ENCODE assay signal across 12 cellular contexts in the genomic region with DNA sequence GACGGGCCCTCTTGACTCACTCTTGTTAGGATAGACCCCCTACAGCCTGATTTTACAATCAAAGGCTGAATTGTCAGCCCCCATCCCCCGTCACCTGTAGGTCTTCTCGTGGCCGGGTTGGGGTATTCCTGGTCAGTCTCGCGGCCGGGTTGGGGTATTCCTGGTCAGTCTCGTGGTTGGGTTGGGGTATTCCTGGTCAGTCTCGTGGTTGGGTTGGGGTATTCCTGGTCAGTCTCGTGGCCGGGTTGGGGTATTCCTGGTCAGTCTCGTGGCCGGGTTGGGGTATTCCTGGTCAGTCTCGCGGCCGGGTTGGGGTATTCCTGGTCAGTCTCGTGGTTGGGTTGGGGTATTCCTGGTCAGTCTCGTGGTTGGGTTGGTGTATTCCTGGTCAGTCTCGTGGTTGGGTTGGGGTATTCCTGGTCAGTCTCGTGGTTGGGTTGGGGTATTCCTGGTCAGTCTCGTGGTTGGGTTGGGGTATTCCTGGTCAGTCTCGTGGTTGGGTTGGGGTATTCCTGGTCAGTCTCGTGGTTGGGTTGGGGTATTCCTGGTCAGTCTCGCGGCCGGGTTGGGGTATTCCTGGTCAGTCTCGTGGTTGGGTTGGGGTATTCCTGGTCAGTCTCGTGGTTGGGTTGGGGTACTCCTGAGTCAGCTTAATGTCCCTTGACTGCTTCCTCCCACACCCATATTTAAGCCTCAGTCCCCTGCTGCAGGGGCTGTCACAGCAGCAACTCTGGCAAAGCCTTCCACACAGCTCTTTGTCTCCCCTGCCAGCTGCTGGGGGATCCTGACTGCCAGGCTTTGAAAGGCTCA. TPM values are rescaled to one million over a fixed set of nuclear protein-coding genes. Genes with fewer than 3 reads are reported as not detected.
DNase-seq lines count a peak whose midpoint lies in the region; ATAC-seq, FAIRE-seq and TF ChIP-seq lines count a peak whose summit lies in the region.
"Not testable (repeated sequence)": the region's sequence is repeated elsewhere in the genome, so short reads cannot be mapped to it uniquely, and the experiment has no call there.
"Had no signal": no experiment of that assay in that cellular context is flagged by ENCODE, and none has a peak within 500 bp of the region (broad histone marks: within the 10 kb centered on the region; RNA-seq: fewer than 3 reads in every experiment).

No MANE protein-coding gene starts in this region.

- intact Hi-C loops in CD4-positive, alpha-beta T cell (cut with DNase I, micrococcal nuclease); kidney (cut with DNase I); sigmoid colon (cut with DNase I): not testable (repeated sequence)

- CTCF ChIA-PET in CD4-positive, alpha-beta T cell (lab: Charles Lee): not testable (repeated sequence)
- CTCF ChIA-PET in activated CD8-positive, alpha-beta T cell treated with anti-CD3 and anti-CD28 coated beads, Interleukin-2, amount 10 ng/mL, durations not matched to agents 7 days and 5 days (lab: Charles Lee): interaction anchor here (0.6 to 1.6 kb wide), 2 partner anchors 79 to 383 kb away, joined by 3 to 4 read pairs; no protein-coding TSS in a partner anchor

- H2AFZ ChIP-seq in Karpas-422 (ENCODE audit: low read length): not testable (repeated sequence)

- H3K27ac Mint-ChIP-seq in CD4-positive, alpha-beta T cell: not testable (repeated sequence)
- H3K27ac Mint-ChIP-seq in T-helper 1 cell treated with Interleukin-12 subunit alpha and Interleukin-12 subunit beta and Interleukin-4 antibody, amounts not matched to agents 30 μg/mL and 1 μg/mL, for 36 hours: peak overlapping the region; percentile 72
- peak overlapping the region; percentile 81 for H3K27ac Mint-ChIP-seq in activated CD8-positive, alpha-beta T cell treated with anti-CD3 and anti-CD28 coated beads, Interleukin-2, amount 10 ng/mL, durations not matched to agents 7 days and 5 days
- H3K27ac Mint-ChIP-seq in activated naive CD8-positive, alpha-beta T cell treated with anti-CD3 and anti-CD28 coated beads, Interleukin-2, amount 10 ng/mL, durations not matched to agents 7 days and 5 days: peak overlapping the region; percentile 72

- H3K4me1 ChIP-seq in Karpas-422 (ENCODE audit: low read length); kidney (ENCODE audit: control insufficient read depth in 1 of 2, insufficient read depth in 1 of 2, low read depth in 1 of 2, low read length in 2 of 2); sigmoid colon; upper lobe of left lung: not testable (repeated sequence)

- not testable (repeated sequence) for H3K9me3 ChIP-seq in CD4-positive, alpha-beta T cell (ENCODE audit: control insufficient read depth, low read length); Karpas-422 (ENCODE audit: low read length); kidney (ENCODE audit: control insufficient read depth in 1 of 2, low read length in 2 of 2); sigmoid colon; upper lobe of left lung

- H3K4me3 Mint-ChIP-seq in CD4-positive, alpha-beta T cell; T-helper 1 cell treated with Interleukin-12 subunit alpha and Interleukin-12 subunit beta and Interleukin-4 antibody, amounts not matched to agents 30 μg/mL and 1 μg/mL, for 36 hours: not testable (repeated sequence)
- H3K4me3 Mint-ChIP-seq in activated CD8-positive, alpha-beta T cell treated with anti-CD3 and anti-CD28 coated beads, Interleukin-2, amount 10 ng/mL, durations not matched to agents 7 days and 5 days: peak overlapping the region; percentile 56
- H3K4me3 Mint-ChIP-seq in activated naive CD8-positive, alpha-beta T cell treated with anti-CD3 and anti-CD28 coated beads, Interleukin-2, amount 10 ng/mL, durations not matched to agents 7 days and 5 days: peak overlapping the region; percentile 30

- WGBS in sigmoid colon, 2 donors: 93 to 94% methylated on average over 24 of the region's 28 CpGs
- WGBS in upper lobe of left lung, 2 donors: 92 to 96% methylated on average over 11 to 15 of the region's 28 CpGs

- not testable (repeated sequence) for H3K36me3 ChIP-seq in Karpas-422 (ENCODE audit: insufficient read depth, low read length); kidney (ENCODE audit: control insufficient read depth in 1 of 2, insufficient read depth in 2 of 2, low read length in 2 of 2); sigmoid colon; upper lobe of left lung

- H3K9ac ChIP-seq in Karpas-422 (ENCODE audit: low read length); kidney (ENCODE audit: low read length in 2 of 2): not testable (repeated sequence)

- H3K36me3 Mint-ChIP-seq in CD4-positive, alpha-beta T cell (ENCODE audit: low read depth); T-helper 1 cell treated with Interleukin-12 subunit alpha and Interleukin-12 subunit beta and Interleukin-4 antibody, amounts not matched to agents 30 μg/mL and 1 μg/mL, for 36 hours (ENCODE audit: low read depth); activated CD8-positive, alpha-beta T cell treated with anti-CD3 and anti-CD28 coated beads, Interleukin-2, amount 10 ng/mL, durations not matched to agents 7 days and 5 days (ENCODE audit: low read depth); activated naive CD8-positive, alpha-beta T cell treated with anti-CD3 and anti-CD28 coated beads, Interleukin-2, amount 10 ng/mL, durations not matched to agents 7 days and 5 days: not testable (repeated sequence)

- not testable (repeated sequence) for H3K27ac ChIP-seq in CD4-positive, alpha-beta T cell (ENCODE audit: low read depth, low read length); Karpas-422 (ENCODE audit: low read length); kidney (ENCODE audit: low read depth in 2 of 2, low read length in 2 of 2); sigmoid colon; upper lobe of left lung

- not testable (repeated sequence) for H3K27me3 ChIP-seq in CD4-positive, alpha-beta T cell (ENCODE audit: control insufficient read depth, insufficient read depth, low read length); Karpas-422 (ENCODE audit: low read length); sigmoid colon; upper lobe of left lung

- H3K27me3 Mint-ChIP-seq in CD4-positive, alpha-beta T cell; T-helper 1 cell treated with Interleukin-12 subunit alpha and Interleukin-12 subunit beta and Interleukin-4 antibody, amounts not matched to agents 30 μg/mL and 1 μg/mL, for 36 hours (ENCODE audit: low read depth); activated CD8-positive, alpha-beta T cell treated with anti-CD3 and anti-CD28 coated beads, Interleukin-2, amount 10 ng/mL, durations not matched to agents 7 days and 5 days (ENCODE audit: low read depth); activated naive CD8-positive, alpha-beta T cell treated with anti-CD3 and anti-CD28 coated beads, Interleukin-2, amount 10 ng/mL, durations not matched to agents 7 days and 5 days: not testable (repeated sequence)

- H3K9me2 ChIP-seq in Karpas-422 (replicated peaks; ENCODE audit: insufficient read depth, low read length): not testable (repeated sequence)

- not testable (repeated sequence) for H4K20me1 ChIP-seq in Karpas-422 (ENCODE audit: insufficient read depth, low read depth, low read length)

- peak; percentile 29 for ATAC-seq in CD4-positive, alpha-beta T cell (ENCODE audit: poor library complexity)
- peak; percentile 38 for ATAC-seq in activated CD8-positive, alpha-beta T cell treated with anti-CD3 and anti-CD28 coated beads, Interleukin-2, amount 10 ng/mL, durations not matched to agents 7 days and 5 days
- ATAC-seq in activated naive CD8-positive, alpha-beta T cell treated with anti-CD3 and anti-CD28 coated beads, Interleukin-2, amount 10 ng/mL, durations not matched to agents 7 days and 5 days (ENCODE audit: low read depth): peak; percentile 23
- not testable (repeated sequence) for ATAC-seq in upper lobe of left lung (ENCODE audit: low FRiP score in 2 of 2)

- not testable (repeated sequence) for H3K9me3 Mint-ChIP-seq in CD4-positive, alpha-beta T cell; T-helper 1 cell treated with Interleukin-12 subunit alpha and Interleukin-12 subunit beta and Interleukin-4 antibody, amounts not matched to agents 30 μg/mL and 1 μg/mL, for 36 hours; activated CD8-positive, alpha-beta T cell treated with anti-CD3 and anti-CD28 coated beads, Interleukin-2, amount 10 ng/mL, durations not matched to agents 7 days and 5 days (ENCODE audit: insufficient read depth); activated naive CD8-positive, alpha-beta T cell treated with anti-CD3 and anti-CD28 coated beads, Interleukin-2, amount 10 ng/mL, durations not matched to agents 7 days and 5 days

- POLR2A ChIA-PET in CD4-positive, alpha-beta T cell (lab: Charles Lee); activated naive CD8-positive, alpha-beta T cell treated with anti-CD3 and anti-CD28 coated beads, Interleukin-2, amount 10 ng/mL, durations not matched to agents 7 days and 5 days (lab: Charles Lee): not testable (repeated sequence)
- POLR2A ChIA-PET in activated CD8-positive, alpha-beta T cell treated with anti-CD3 and anti-CD28 coated beads, Interleukin-2, amount 10 ng/mL, durations not matched to agents 7 days and 5 days (lab: Charles Lee): interaction anchor here (1.2 kb wide), 1 partner anchor 10 kb away, joined by 3 read pairs; no protein-coding TSS in a partner anchor

- TF ChIP-seq EP300 in sigmoid colon (IDR thresholded peaks at IDR 0.05); upper lobe of left lung (IDR thresholded peaks at IDR 0.05): not testable (repeated sequence)

- not testable (repeated sequence) for FAIRE-seq in kidney (lab: Jason Lieb, UNC)

- not testable (repeated sequence) for TF ChIP-seq CTCF in CD4-positive, alpha-beta T cell (IDR thresholded peaks at IDR 0.05); kidney (IDR thresholded peaks at IDR 0.05; ENCODE audit: borderline replicate concordance, extremely low read depth, insufficient read depth); sigmoid colon (IDR thresholded peaks at IDR 0.05); upper lobe of left lung (IDR thresholded peaks at IDR 0.05)

- H3K4me1 Mint-ChIP-seq in CD4-positive, alpha-beta T cell (ENCODE audit: low read depth); T-helper 1 cell treated with Interleukin-12 subunit alpha and Interleukin-12 subunit beta and Interleukin-4 antibody, amounts not matched to agents 30 μg/mL and 1 μg/mL, for 36 hours (ENCODE audit: low read depth); activated CD8-positive, alpha-beta T cell treated with anti-CD3 and anti-CD28 coated beads, Interleukin-2, amount 10 ng/mL, durations not matched to agents 7 days and 5 days (ENCODE audit: low read depth); activated naive CD8-positive, alpha-beta T cell treated with anti-CD3 and anti-CD28 coated beads, Interleukin-2, amount 10 ng/mL, durations not matched to agents 7 days and 5 days: not testable (repeated sequence)

- not testable (repeated sequence) for H3K4me2 ChIP-seq in Karpas-422 (ENCODE audit: low read depth, low read length, poor library complexity, severe bottlenecking)

- not testable (repeated sequence) for TF ChIP-seq POLR2A in sigmoid colon (IDR thresholded peaks at IDR 0.05); upper lobe of left lung (IDR thresholded peaks at IDR 0.05)

- not testable (repeated sequence) for DNase-seq in CD4-positive, alpha-beta T cell
- DNase-seq in Karpas-422 (peak; percentile 62), kidney (peak; percentile 61), sigmoid colon (peak; percentile 7), upper lobe of left lung (peak; percentile 6 to 62)
- DNase-seq in activated CD8-positive, alpha-beta T cell treated with anti-CD3 and anti-CD28 coated beads, Interleukin-2, amount 10 ng/mL, durations not matched to agents 7 days and 5 days: peak; percentile 40
- DNase-seq in activated naive CD8-positive, alpha-beta T cell treated with anti-CD3 and anti-CD28 coated beads, Interleukin-2, amount 10 ng/mL, durations not matched to agents 7 days and 5 days: peak; percentile 33

- H3K79me2 ChIP-seq in Karpas-422 (ENCODE audit: low read length): not testable (repeated sequence)

- not testable (repeated sequence) for H3K4me3 ChIP-seq in Karpas-422 (ENCODE audit: low read length); kidney (ENCODE audit: low read length in 2 of 2); sigmoid colon; upper lobe of left lung

RNA-seq across cellular contexts. Expression of gene MUC4, which starts 40.7 kb away (rescaled TPM):
- total RNA-seq in CD4-positive, alpha-beta T cell: not detected
- total RNA-seq in Karpas-422 (2014; rRNA removed; shearing (Covaris generic); ENCODE audit: low replicate concordance): not detected in 2 replicates
- under 1 TPM in 1 of 2 experiments, not detected in 1; 0.05 TPM for total RNA-seq in activated CD8-positive, alpha-beta T cell treated with anti-CD3 and anti-CD28 coated beads, Interleukin-2, amount 10 ng/mL, durations not matched to agents 7 days and 5 days
- total RNA-seq in activated naive CD8-positive, alpha-beta T cell treated with anti-CD3 and anti-CD28 coated beads, Interleukin-2, amount 10 ng/mL, durations not matched to agents 7 days and 5 days: under 1 TPM in 1 of 2 experiments, not detected in 1; 0.06 TPM
- 0.19 TPM for total RNA-seq in kidney
- not detected for polyA plus RNA-seq in kidney (ENCODE audit: insufficient read depth, low read depth, low replicate concordance)
- total RNA-seq in sigmoid colon: 1 to 10 TPM in 1 of 4 donors, under 1 TPM in 2, not detected in 1; under 0.01 to 6.4 (median 0.36) TPM
- polyA plus RNA-seq in sigmoid colon: 100 to 1,000 TPM in 1 of 3 donors, 1 to 10 TPM in 2; 8.4 to 195 (median 8.8) TPM
- total RNA-seq in upper lobe of left lung: 10 to 100 TPM in 4 of 6 donors, 1 to 10 TPM in 2; 4.6 to 75.4 (median 11.3) TPM
- total RNA-seq: A172, HepG2, HT-29 had no signal
- polyA plus RNA-seq: AG04450, HepG2 had no signal

RNA-seq across cellular contexts. Expression of gene MUC20, which starts 50.3 kb away (rescaled TPM):
- total RNA-seq in CD4-positive, alpha-beta T cell: 1 to 10 TPM; 3.9 to 4.1 TPM
- 0.22 and 1.6 TPM in 2 replicates for total RNA-seq in Karpas-422 (2014; rRNA removed; shearing (Covaris generic); ENCODE audit: low replicate concordance)
- total RNA-seq in activated CD8-positive, alpha-beta T cell treated with anti-CD3 and anti-CD28 coated beads, Interleukin-2, amount 10 ng/mL, durations not matched to agents 7 days and 5 days: 1 to 10 TPM in 1 of 2 experiments, under 1 TPM in 1; 0.53 to 1.7 TPM
- 1 to 10 TPM; 3.0 to 3.1 TPM for total RNA-seq in activated naive CD8-positive, alpha-beta T cell treated with anti-CD3 and anti-CD28 coated beads, Interleukin-2, amount 10 ng/mL, durations not matched to agents 7 days and 5 days
- total RNA-seq in kidney: 42.6 TPM
- polyA plus RNA-seq in kidney (ENCODE audit: insufficient read depth, low read depth, low replicate concordance): 53.3 TPM
- 10 to 100 TPM in 2 of 4 donors, 1 to 10 TPM in 2; 2.9 to 20.8 (median 7.1) TPM for total RNA-seq in sigmoid colon
- polyA plus RNA-seq in sigmoid colon: 10 to 100 TPM in 2 of 3 donors, 1 to 10 TPM in 1; 7.8 to 48.7 (median 13.9) TPM
- 10 to 100 TPM; 10.1 to 39.8 (median 15.2) TPM for total RNA-seq in upper lobe of left lung
